Comparison of ENCODE assay signal across 18 cellular contexts in the genomic region with DNA sequence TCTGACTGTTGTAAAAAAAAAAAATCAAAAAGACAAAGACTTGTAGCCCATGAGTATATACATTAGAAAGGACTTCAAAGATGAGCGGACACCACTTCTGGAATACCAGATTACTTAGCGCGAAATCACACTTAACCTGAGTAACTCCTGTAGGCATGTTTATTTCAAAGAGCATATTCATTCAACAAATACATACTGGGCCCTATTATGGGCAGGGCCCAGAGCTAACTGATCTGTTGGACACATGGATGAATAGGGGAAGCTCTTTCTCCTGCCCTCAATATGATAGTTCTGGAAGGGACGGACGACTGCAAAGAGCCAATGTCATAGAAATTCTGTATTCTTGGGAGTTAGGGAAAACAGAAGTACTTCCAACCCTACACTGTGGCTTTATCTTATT.
"Had no signal": no experiment of that assay in that cellular context is flagged by ENCODE, and none has a peak within 500 bp of the region (broad histone marks: within the 10 kb centered on the region; RNA-seq: fewer than 3 reads in every experiment).

No MANE protein-coding gene starts in this region.

- FAIRE-seq: bronchial epithelial cell had no signal

- DNase-seq: activated CD4-positive, alpha-beta T cell treated with anti-CD3 and anti-CD28 coated beads, Interleukin-2, amount 10 ng/mL, durations not matched to agents 7 days and 5 days; activated CD8-positive, alpha-beta memory T cell treated with anti-CD3 and anti-CD28 coated beads, Interleukin-2, amount 10 ng/mL, durations not matched to agents 7 days and 5 days; activated CD8-positive, alpha-beta T cell treated with anti-CD3 and anti-CD28 coated beads for 36 hours; amygdala; endodermal cell; heart left ventricle; islet precursor cell; left cardiac atrium; mesenchymal stem cell; naive B cell; retina; stimulated activated CD4-positive, alpha-beta T cell treated with anti-CD3 and anti-CD28 coated beads, Interleukin-2, amount 100 ng/mL, for 48 hours; stimulated activated CD8-positive, alpha-beta memory T cell treated with anti-CD3 and anti-CD28 coated beads, Interleukin-4, amount 100 ng/mL, for 48 hours; stimulated activated naive CD4-positive, alpha-beta T cell had no signal

- H3K4me3 Mint-ChIP-seq: activated CD4-positive, alpha-beta T cell treated with anti-CD3 and anti-CD28 coated beads, Interleukin-2, amount 10 ng/mL, durations not matched to agents 7 days and 5 days; activated CD8-positive, alpha-beta memory T cell treated with anti-CD3 and anti-CD28 coated beads, Interleukin-2, amount 10 ng/mL, durations not matched to agents 7 days and 5 days; activated CD8-positive, alpha-beta T cell treated with anti-CD3 and anti-CD28 coated beads for 36 hours; endodermal cell; naive B cell; neural progenitor cell; T-helper 1 cell treated with Interleukin-12 subunit alpha and Interleukin-12 subunit beta and Interleukin-4 antibody, amounts not matched to agents 30 μg/mL and 1 μg/mL, for 36 hours; type B pancreatic cell had no signal

- H3K9me3 Mint-ChIP-seq: activated CD4-positive, alpha-beta T cell treated with anti-CD3 and anti-CD28 coated beads, Interleukin-2, amount 10 ng/mL, durations not matched to agents 7 days and 5 days; activated CD8-positive, alpha-beta T cell treated with anti-CD3 and anti-CD28 coated beads for 36 hours; endodermal cell; naive B cell; neural progenitor cell; T-helper 1 cell treated with Interleukin-12 subunit alpha and Interleukin-12 subunit beta and Interleukin-4 antibody, amounts not matched to agents 30 μg/mL and 1 μg/mL, for 36 hours; type B pancreatic cell had no signal

- ATAC-seq: heart left ventricle, left cardiac atrium had no signal

- H3K27ac Mint-ChIP-seq: activated CD4-positive, alpha-beta T cell treated with anti-CD3 and anti-CD28 coated beads, Interleukin-2, amount 10 ng/mL, durations not matched to agents 7 days and 5 days; endodermal cell; neural progenitor cell; T-helper 1 cell treated with Interleukin-12 subunit alpha and Interleukin-12 subunit beta and Interleukin-4 antibody, amounts not matched to agents 30 μg/mL and 1 μg/mL, for 36 hours; type B pancreatic cell had no signal

- H3K27me3 Mint-ChIP-seq: activated CD4-positive, alpha-beta T cell treated with anti-CD3 and anti-CD28 coated beads, Interleukin-2, amount 10 ng/mL, durations not matched to agents 7 days and 5 days; activated CD8-positive, alpha-beta memory T cell treated with anti-CD3 and anti-CD28 coated beads, Interleukin-2, amount 10 ng/mL, durations not matched to agents 7 days and 5 days; activated CD8-positive, alpha-beta T cell treated with anti-CD3 and anti-CD28 coated beads for 36 hours; naive B cell; type B pancreatic cell had no signal

- H3K36me3 Mint-ChIP-seq: naive B cell, neural progenitor cell had no signal
